24 cellular contexts compared by ENCODE assay signal in genomic region chr11:119844808-119845207, GRCh38.
"Had no signal": no experiment of that assay in that cellular context is flagged by ENCODE, and none has a peak within 500 bp of the region (broad histone marks: within the 10 kb centered on the region; RNA-seq: fewer than 3 reads in every experiment).

No MANE protein-coding gene starts in this region.

- H3K36me3 ChIP-seq: adrenal gland, colonic mucosa, lower lobe of right lung, sigmoid colon, vagina, WERI-Rb-1 had no signal

- H3K27me3 ChIP-seq: adrenal gland, colonic mucosa, dorsolateral prefrontal cortex, sigmoid colon, testis, vagina had no signal

- H3K4me1 ChIP-seq: adrenal gland, colonic mucosa, lower lobe of right lung, sigmoid colon, vagina had no signal

- DNase-seq: activated CD4-positive, alpha-beta T cell treated with anti-CD3 and anti-CD28 coated beads for 1 hour; activated CD4-positive, alpha-beta T cell treated with anti-CD3 and anti-CD28 coated beads, Interleukin-2, amount 50 U/mL, for 1 hour; activated CD8-positive, alpha-beta T cell treated with anti-CD3 and anti-CD28 coated beads, Interleukin-2, amount 10 ng/mL, durations not matched to agents 7 days and 5 days; activated gamma-delta T cell; adrenal gland; colonic mucosa; dorsolateral prefrontal cortex; effector memory CD8-positive, alpha-beta T cell; foreskin melanocyte; hippocampal formation; lower lobe of right lung; naive B cell; sigmoid colon; stimulated activated CD4-positive, alpha-beta T cell treated with anti-CD3 and anti-CD28 coated beads, Interleukin-2, amount 100 ng/mL, for 48 hours; stimulated activated CD8-positive, alpha-beta memory T cell treated with anti-CD3 and anti-CD28 coated beads, Interleukin-4, amount 100 ng/mL, for 48 hours; stimulated activated naive CD4-positive, alpha-beta T cell; testis; WERI-Rb-1 had no signal

- H3K27ac ChIP-seq: adrenal gland, colonic mucosa, dorsolateral prefrontal cortex, lower lobe of right lung, sigmoid colon, testis, vagina, WERI-Rb-1 had no signal

- H3K4me3 Mint-ChIP-seq: activated CD8-positive, alpha-beta T cell treated with anti-CD3 and anti-CD28 coated beads, Interleukin-2, amount 10 ng/mL, durations not matched to agents 7 days and 5 days; activated T-helper 1 cell treated with anti-CD3 and anti-CD28 coated beads, Interleukin-12 subunit alpha, Interleukin-12 subunit beta, Interleukin-2, Interleukin-4 antibody, amounts not matched to agents 30 ng/mL and 10 ng/mL and 1 ng/mL, durations not matched to agents 14 hours and 24 hours and 36 hours; central memory CD8-positive, alpha-beta T cell; effector memory CD8-positive, alpha-beta T cell; naive B cell; type B pancreatic cell had no signal

- H3K9me3 Mint-ChIP-seq: activated naive CD4-positive, alpha-beta T cell treated with anti-CD3 and anti-CD28 coated beads, Interleukin-2, amount 50 U/mL, for 72 hours; activated T-helper 1 cell treated with anti-CD3 and anti-CD28 coated beads, Interleukin-12 subunit alpha, Interleukin-12 subunit beta, Interleukin-2, Interleukin-4 antibody, amounts not matched to agents 30 ng/mL and 10 ng/mL and 1 ng/mL, durations not matched to agents 14 hours and 24 hours and 36 hours; central memory CD8-positive, alpha-beta T cell; effector memory CD8-positive, alpha-beta T cell; type B pancreatic cell had no signal

- H3K4me1 Mint-ChIP-seq: central memory CD8-positive, alpha-beta T cell had no signal

- H3K9me3 ChIP-seq: adrenal gland, colonic mucosa, testis, vagina had no signal

- H3K4me2 ChIP-seq: smooth muscle cell had no signal

- H3K4me3 ChIP-seq: adrenal gland, colonic mucosa, dorsolateral prefrontal cortex, lower lobe of right lung, sigmoid colon, smooth muscle cell, testis, vagina had no signal

- H3K27ac Mint-ChIP-seq: activated CD8-positive, alpha-beta T cell treated with anti-CD3 and anti-CD28 coated beads, Interleukin-2, amount 10 ng/mL, durations not matched to agents 7 days and 5 days; activated naive CD4-positive, alpha-beta T cell treated with anti-CD3 and anti-CD28 coated beads, Interleukin-2, amount 50 U/mL, for 72 hours; activated T-helper 1 cell treated with anti-CD3 and anti-CD28 coated beads, Interleukin-12 subunit alpha, Interleukin-12 subunit beta, Interleukin-2, Interleukin-4 antibody, amounts not matched to agents 30 ng/mL and 10 ng/mL and 1 ng/mL, durations not matched to agents 14 hours and 24 hours and 36 hours; effector memory CD8-positive, alpha-beta T cell; naive B cell had no signal

- ATAC-seq: activated CD8-positive, alpha-beta T cell treated with anti-CD3 and anti-CD28 coated beads, Interleukin-2, amount 10 ng/mL, durations not matched to agents 7 days and 5 days; activated naive CD4-positive, alpha-beta T cell treated with anti-CD3 and anti-CD28 coated beads, Interleukin-2, amount 50 U/mL, for 72 hours; effector memory CD8-positive, alpha-beta T cell; lower lobe of right lung had no signal

- H3K36me3 Mint-ChIP-seq: activated naive CD4-positive, alpha-beta T cell treated with anti-CD3 and anti-CD28 coated beads, Interleukin-2, amount 50 U/mL, for 72 hours; naive B cell; type B pancreatic cell had no signal
